Comparison of ENCODE assay signal across 27 cellular contexts in genomic region chr2:25544445-25544844, GRCh38.
"Had no signal": no experiment of that assay in that cellular context is flagged by ENCODE, and none has a peak within 500 bp of the region (broad histone marks: within the 10 kb centered on the region; RNA-seq: fewer than 3 reads in every experiment).

No MANE protein-coding gene starts in this region.

- H3K4me2 ChIP-seq: PC-9 had no signal

- H3K27me3 ChIP-seq: MG63, Peyer's patch, SJCRH30 had no signal

- H3K36me3 ChIP-seq: MG63, Peyer's patch, SJCRH30 had no signal

- H3K9me3 ChIP-seq: MG63, Peyer's patch, SJCRH30 had no signal

- H2AFZ ChIP-seq: PC-9 had no signal

- H3K27ac ChIP-seq: PC-9, Peyer's patch, SJCRH30 had no signal

- H3K4me1 ChIP-seq: Peyer's patch, SJCRH30 had no signal

- H3K4me3 ChIP-seq: MG63, PC-9, Peyer's patch, SJCRH30 had no signal

- ATAC-seq: HepG2, Right ventricle myocardium inferior, SK-N-SH treated with all-trans-retinoic acid at 6 μM for 48 hours had no signal

- DNase-seq: IMR-90, Karpas-422, KG1, MG63, NCI-H1092, NCI-H1105 treated with DMSO at 0.1 percent for 48 hours, NCI-H1417 treated with DMSO at 0.1 percent for 48 hours, NCI-H146, NCI-H1694 treated with DMSO at 0.1 percent for 48 hours, NCI-H1930, NCI-H2081, NCI-H2107, NCI-H2171, NCI-H226, NCI-H446, NCI-H510A, NCI-H524 treated with DMSO at 0.1 percent for 48 hours, NCI-H69, NCI-H774, OCI-M1, PC-9, Peyer's patch, SHP77 treated with DMSO at 0.1 percent for 48 hours, SJCRH30 had no signal

- FAIRE-seq: HepG2 had no signal
